Comparison of ENCODE assay signal across 8 cellular contexts in genomic region chr9:34898846-34899245, GRCh38. TPM values are rescaled to one million over a fixed set of nuclear protein-coding genes. Genes with fewer than 3 reads are reported as not detected.
"Had no signal": no experiment of that assay in that cellular context is flagged by ENCODE, and none has a peak within 500 bp of the region (broad histone marks: within the 10 kb centered on the region; RNA-seq: fewer than 3 reads in every experiment).

No MANE protein-coding gene starts in this region.

- H3K27ac ChIP-seq: coronary artery, foreskin keratinocyte, heart right ventricle, left ventricle myocardium inferior, prostate gland, upper lobe of left lung, VCaP had no signal

- H3K4me3 ChIP-seq: coronary artery, heart right ventricle, left ventricle myocardium inferior, prostate gland, upper lobe of left lung had no signal

- H3K27me3 ChIP-seq: upper lobe of left lung had no signal

RNA-seq across cellular contexts. Expression of gene PHF24, which starts 59.2 kb away (rescaled TPM):
- total RNA-seq: natural killer cell had no signal
